8 cellular contexts compared by ENCODE assay signal in the genomic region with DNA sequence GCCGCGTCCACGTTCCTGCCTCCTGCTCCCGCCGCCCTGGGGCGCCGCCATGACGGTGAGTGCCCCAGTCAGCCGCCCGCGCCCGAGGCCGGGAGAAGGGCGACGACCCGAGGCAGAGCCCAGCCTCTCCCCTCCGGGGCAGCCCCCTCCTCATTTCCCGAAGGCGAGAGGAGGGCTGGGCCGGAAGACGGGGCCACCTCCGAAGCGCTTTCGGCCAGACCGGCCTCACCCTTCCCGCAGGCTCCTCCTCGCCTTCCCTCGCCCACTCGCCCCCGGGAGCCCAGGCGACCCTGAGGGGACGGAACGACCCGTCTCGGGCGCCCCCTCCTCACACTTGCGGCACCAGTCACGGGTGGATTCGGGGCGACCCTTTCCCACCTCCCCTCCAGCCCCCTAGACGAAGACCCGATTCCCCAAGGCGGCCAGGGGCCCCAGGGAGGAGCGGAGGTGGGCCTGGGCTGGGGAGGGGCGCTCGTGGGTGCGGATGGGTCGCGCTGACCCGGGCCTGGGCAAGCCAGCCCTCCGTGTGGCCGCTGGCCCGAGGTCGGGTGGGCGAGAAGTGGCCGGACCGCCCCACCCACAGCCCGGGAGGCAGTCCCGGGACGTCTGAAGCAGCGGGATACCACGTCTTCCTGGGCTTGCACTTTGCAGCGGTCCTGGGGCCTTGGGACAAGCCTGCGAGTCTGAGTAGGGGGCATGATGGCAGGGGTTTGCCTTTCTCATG. TPM values are rescaled to one million over a fixed set of nuclear protein-coding genes. Genes with fewer than 3 reads are reported as not detected.
DNase-seq lines count a peak whose midpoint lies in the region; ATAC-seq and TF ChIP-seq lines count a peak whose summit lies in the region.

No MANE protein-coding gene starts in this region.

- peak overlapping the region; percentile 33 for H3K27ac ChIP-seq in CD4-positive, CD25-positive, alpha-beta regulatory T cell (ENCODE audit: insufficient read depth, low read length, poor library complexity, severe bottlenecking)
- peak overlapping the region; percentile 95 to 96 for H3K27ac ChIP-seq in uterus

- no peaks in the 10 kb centered on the region for H3K27me3 ChIP-seq in CD4-positive, CD25-positive, alpha-beta regulatory T cell (ENCODE audit: control insufficient read depth, insufficient read depth, low read length)
- no peaks in the 10 kb centered on the region for H3K27me3 ChIP-seq in uterus

- no peaks in the 10 kb centered on the region for H3K9me3 ChIP-seq in CD4-positive, CD25-positive, alpha-beta regulatory T cell (ENCODE audit: control insufficient read depth in 2 of 2, low read length in 2 of 2)
- no peaks in the 10 kb centered on the region for H3K9me3 ChIP-seq in uterus

- no peaks in the 10 kb centered on the region for H3K27me3 Mint-ChIP-seq in CD4-positive, CD25-positive, alpha-beta regulatory T cell
- H3K27me3 Mint-ChIP-seq in mesothelial cell of epicardium (ENCODE audit: low read depth), result no peaks in the 10 kb centered on the region

- ATAC-seq in CD4-positive, CD25-positive, alpha-beta regulatory T cell (ENCODE audit: low read depth in 2 of 2), result peak in 1 of 2 donors; percentile 17
- ATAC-seq in GM21723 (IDR thresholded peaks at IDR 0.05; ENCODE audit: unreplicated experiment) (peak; percentile 28), GM18870 (IDR thresholded peaks at IDR 0.05; ENCODE audit: unreplicated experiment) (no peak), HG02840 (IDR thresholded peaks at IDR 0.05; ENCODE audit: low FRiP score, unreplicated experiment) (no peak)

- H3K4me1 ChIP-seq in CD4-positive, CD25-positive, alpha-beta regulatory T cell (ENCODE audit: control insufficient read depth, insufficient read depth, low read length, poor library complexity, severe bottlenecking), result peaks cover 29% of the 10 kb centered on the region
- peaks cover 25 to 43% of the 10 kb centered on the region in 2 donors for H3K4me1 ChIP-seq in uterus

- DNase-seq in CD4-positive, CD25-positive, alpha-beta regulatory T cell, result peak in 2 of 3 donors; percentile 4 to 14
- DNase-seq in cardiac fibroblast (ENCODE audit: low read depth in 2 of 2), result no peak
- DNase-seq in mesothelial cell of epicardium (ENCODE audit: low spot score in 2 of 2, unreplicated experiment in 2 of 2), result peak in 1 of 2 experiments; percentile 57
- no peak for DNase-seq in uterus

- H3K4me3 ChIP-seq in CD4-positive, CD25-positive, alpha-beta regulatory T cell (ENCODE audit: low read depth, low read length), result peak overlapping the region; percentile 58
- H3K4me3 ChIP-seq in cardiac fibroblast (replicated peaks in 1 of 2; ENCODE audit: low read depth in 2 of 2, low read length in 2 of 2), result peak overlapping the region; percentile 94 to 99
- peak overlapping the region; percentile 74 to 97 for H3K4me3 ChIP-seq in uterus

- intact Hi-C loops in uterus (cut with DNase I; ENCODE audit: low total_unique reads), result no loop called here

- no peak for TF ChIP-seq POLR2A in uterus (IDR thresholded peaks at IDR 0.05)

- H3K9me3 Mint-ChIP-seq in CD4-positive, CD25-positive, alpha-beta regulatory T cell, result no peaks in the 10 kb centered on the region
- no peaks in the 10 kb centered on the region for H3K9me3 Mint-ChIP-seq in mesothelial cell of epicardium

- H3K36me3 Mint-ChIP-seq in CD4-positive, CD25-positive, alpha-beta regulatory T cell, result no peaks in the 10 kb centered on the region
- H3K36me3 Mint-ChIP-seq in mesothelial cell of epicardium, result no peaks in the 10 kb centered on the region

- H3K4me1 Mint-ChIP-seq in CD4-positive, CD25-positive, alpha-beta regulatory T cell, result peaks cover 0 to 34% (median 24%) of the 10 kb centered on the region in 4 donors
- peaks cover 67% of the 10 kb centered on the region for H3K4me1 Mint-ChIP-seq in mesothelial cell of epicardium

- peak overlapping the region in 2 of 3 donors; percentile 82 to 88 for H3K27ac Mint-ChIP-seq in CD4-positive, CD25-positive, alpha-beta regulatory T cell
- peak overlapping the region; percentile 82 for H3K27ac Mint-ChIP-seq in mesothelial cell of epicardium

- no peak for TF ChIP-seq CTCF in cardiac fibroblast (IDR thresholded peaks at IDR 0.05; ENCODE audit: low read depth, low read length)
- TF ChIP-seq CTCF in mesothelial cell of epicardium (IDR thresholded peaks at IDR 0.05; ENCODE audit: unreplicated experiment), result no peak
- no peak for TF ChIP-seq CTCF in uterus (IDR thresholded peaks at IDR 0.05)

- H3K4me3 Mint-ChIP-seq in CD4-positive, CD25-positive, alpha-beta regulatory T cell, result peak overlapping the region; percentile 91 to 97 (median 92)
- H3K4me3 Mint-ChIP-seq in mesothelial cell of epicardium, result peak overlapping the region; percentile 78

- no peaks in the 10 kb centered on the region for H3K36me3 ChIP-seq in CD4-positive, CD25-positive, alpha-beta regulatory T cell (ENCODE audit: control insufficient read depth, insufficient read depth, low read length)
- H3K36me3 ChIP-seq in uterus, result no peaks in the 10 kb centered on the region

TF ChIP-seq in PFSK-1, 5 proteins besides CTCF, POLR2A, EP300 and RAD21:
- TF ChIP-seq FOXP2 (optimal IDR thresholded peaks at IDR 0.05; ENCODE audit: borderline replicate concordance, extremely low read depth, extremely low read length, insufficient read depth), result no peak
- 0 out of 2 replicates have a peak, but pooled peaks have one; percentile 12 for TF ChIP-seq POLR2AphosphoS5 (IDR thresholded peaks at IDR 0.05; ENCODE audit: low read depth, low read length)

RNA-seq across cellular contexts. Expression of a gene that starts 49.7 kb away (rescaled TPM):
- total RNA-seq in CD4-positive, CD25-positive, alpha-beta regulatory T cell, result 24.8 TPM
- 10 to 100 TPM; 10.9 to 19.2 (median 13.1) TPM for polyA plus RNA-seq in CD4-positive, CD25-positive, alpha-beta regulatory T cell
- 62.5 TPM for polyA plus RNA-seq in PFSK-1 (2012; ENCODE audit: insufficient read length, low read depth)
- 69.2 to 76.1 TPM (median 71.4 TPM) in 3 replicates for total RNA-seq in mesothelial cell of epicardium
- 100 to 1,000 TPM in 3 of 4 donors, 10 to 100 TPM in 1; 56.2 to 177 (median 127) TPM for total RNA-seq in uterus

Comparison
In these comparisons a context has a peak if more than half of its experiments do, and no peak if none do; other contexts are left out.
1. DNase-seq: peak in CD4-positive, CD25-positive, alpha-beta regulatory T cell (2 of 3); none in cardiac fibroblast (0 of 2) and uterus (0 of 2).
2. Peak in every context shown above with its lines, with median percentiles within 50 percentile points of each other: H3K4me3 ChIP-seq.